Comparison of ENCODE assay signal across 1 cellular context in genomic region chr1:31575373-31576140, GRCh38.
TF ChIP-seq lines count a peak whose summit lies in the region.

No MANE protein-coding gene starts in this region.

TF ChIP-seq in HEK293, 187 proteins besides CTCF, POLR2A, EP300 and RAD21 (continued from another document):
- TF ChIP-seq, protein P1, sequence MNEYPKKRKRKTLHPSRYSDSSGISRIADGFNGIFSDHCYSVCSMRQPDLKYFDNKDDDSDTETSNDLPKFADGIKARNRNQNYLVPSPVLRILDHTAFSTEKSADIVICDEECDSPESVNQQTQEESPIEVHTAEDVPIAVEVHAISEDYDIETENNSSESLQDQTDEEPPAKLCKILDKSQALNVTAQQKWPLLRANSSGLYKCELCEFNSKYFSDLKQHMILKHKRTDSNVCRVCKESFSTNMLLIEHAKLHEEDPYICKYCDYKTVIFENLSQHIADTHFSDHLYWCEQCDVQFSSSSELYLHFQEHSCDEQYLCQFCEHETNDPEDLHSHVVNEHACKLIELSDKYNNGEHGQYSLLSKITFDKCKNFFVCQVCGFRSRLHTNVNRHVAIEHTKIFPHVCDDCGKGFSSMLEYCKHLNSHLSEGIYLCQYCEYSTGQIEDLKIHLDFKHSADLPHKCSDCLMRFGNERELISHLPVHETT (tag by site-specific recombination; IDR thresholded peaks at IDR 0.05), result no peak
- TF ChIP-seq SCRT1 (tag by site-specific recombination; IDR thresholded peaks at IDR 0.05; ENCODE audit: borderline replicate concordance), result 0 out of 2 replicates have a peak, but pooled peaks have one; percentile 14
TF ChIP-seq in HEK293: peak in this region for 7.
